35 cellular contexts compared by ENCODE assay signal in genomic region chr14:94953541-94954260, GRCh38.
"Had no signal": no experiment of that assay in that cellular context is flagged by ENCODE, and none has a peak within 500 bp of the region (broad histone marks: within the 10 kb centered on the region; RNA-seq: fewer than 3 reads in every experiment).

No MANE protein-coding gene starts in this region.

- H3K27me3 ChIP-seq: MG63 had no signal

- DNase-seq: Kasumi-1, MG63, MM.1S, MV-4-11, NCI-H1048, NCI-H1092, NCI-H1092 treated with DMSO at 0.1 percent for 48 hours, NCI-H1105, NCI-H1105 treated with DMSO at 0.1 percent for 48 hours, NCI-H1417, NCI-H1417 treated with DMSO at 0.1 percent for 48 hours, NCI-H1436, NCI-H1436 treated with DMSO at 0.1 percent for 48 hours, NCI-H146, NCI-H1694, NCI-H1694 treated with DMSO at 0.1 percent for 48 hours, NCI-H187, NCI-H187 treated with DMSO at 0.1 percent for 48 hours, NCI-H1930, NCI-H2029, NCI-H2029 treated with DMSO at 0.1 percent for 48 hours, NCI-H2081, NCI-H2081 treated with DMSO at 0.1 percent for 48 hours, NCI-H2107, NCI-H2171, NCI-H2171 treated with DMSO at 0.1 percent for 48 hours, NCI-H2227 treated with DMSO at 0.1 percent for 48 hours, NCI-H226, NCI-H345, NCI-H446, NCI-H446 treated with DMSO at 0.1 percent for 48 hours, NCI-H510A, NCI-H510A treated with DMSO at 0.1 percent for 48 hours, NCI-H524 had no signal

- H3K36me3 ChIP-seq: MG63 had no signal

- H3K4me3 ChIP-seq: MG63 had no signal

- H3K9me3 ChIP-seq: MG63 had no signal

- H3K4me2 ChIP-seq: KMS-11 had no signal

- H3K27ac ChIP-seq: KMS-11 had no signal

- H3K9ac ChIP-seq: KMS-11 had no signal
